ENCODE assay signal across 1 cellular context in genomic region chr4:23937173-23937572, GRCh38.
A peak's percentile ranks its signal among the peaks of the same experiment; 100 is the strongest.
TF ChIP-seq lines count a peak whose summit lies in the region.

No MANE protein-coding gene starts in this region.

TF ChIP-seq in WTC11, 78 proteins besides CTCF, POLR2A, EP300 and RAD21:
- no peak for TF ChIP-seq ATF2 (CRISPR knock-in tag; IDR thresholded peaks at IDR 0.05; ENCODE audit: borderline replicate concordance, low read depth)
- peak; percentile 80 for TF ChIP-seq HMGA2 (CRISPR knock-in tag; IDR thresholded peaks at IDR 0.05)
